ENCODE assay signal across 9 cellular contexts in the genomic region with DNA sequence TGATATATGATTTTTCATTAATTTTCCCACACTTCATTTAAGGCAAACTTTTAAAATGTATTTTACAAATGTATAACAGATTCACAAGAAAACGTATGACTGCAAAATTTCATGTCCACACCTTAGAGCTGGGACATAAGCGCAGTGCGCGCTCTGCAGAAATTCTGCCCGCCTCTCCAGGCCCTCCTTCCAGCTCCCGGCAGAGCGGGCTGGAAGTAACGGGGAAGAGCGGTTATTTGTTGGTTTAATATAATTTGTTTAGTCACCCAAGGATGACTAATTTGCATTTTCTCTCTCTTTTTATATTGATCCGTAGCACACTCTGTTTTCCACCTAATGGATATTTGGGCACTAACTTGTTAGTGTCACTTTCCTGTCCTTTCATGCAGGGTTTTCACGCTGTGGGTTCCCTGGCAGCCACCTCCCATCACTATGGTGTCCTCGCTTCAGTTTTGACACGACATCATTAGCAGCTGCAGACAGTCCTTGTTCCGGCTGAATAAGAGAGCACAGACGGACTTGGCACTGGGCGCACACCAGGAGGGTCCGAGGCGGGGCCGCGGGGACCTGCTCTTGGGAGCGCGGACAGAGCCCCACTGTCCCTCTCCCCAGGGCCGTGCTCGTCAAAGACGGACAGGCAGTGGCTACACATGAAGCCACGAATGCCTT.
A peak's percentile ranks its signal among the peaks of the same experiment; 100 is the strongest.
DNase-seq lines count a peak whose midpoint lies in the region; ATAC-seq and TF ChIP-seq lines count a peak whose summit lies in the region.
"Had no signal": no experiment of that assay in that cellular context is flagged by ENCODE, and none has a peak within 500 bp of the region (broad histone marks: within the 10 kb centered on the region; RNA-seq: fewer than 3 reads in every experiment).

No MANE protein-coding gene starts in this region.

- H3K9me3 Mint-ChIP-seq in endodermal cell = no peaks in the 10 kb centered on the region

- no peak overlapping the region for H3K27ac Mint-ChIP-seq in endodermal cell

- H3K27me3 Mint-ChIP-seq in endodermal cell (ENCODE audit: insufficient read depth) = peaks cover 10% of the 10 kb centered on the region

- no peaks in the 10 kb centered on the region for H3K36me3 ChIP-seq in endodermal cell (ENCODE audit: control insufficient read depth, insufficient read depth, low read length)

- H3K9ac ChIP-seq in endodermal cell (ENCODE audit: extremely low read depth, low read length, poor library complexity, severe bottlenecking) = no peak overlapping the region

- ATAC-seq in HG03108 (IDR thresholded peaks at IDR 0.05; ENCODE audit: unreplicated experiment) = no peak
- no peak for ATAC-seq in HG02884 (IDR thresholded peaks at IDR 0.05; ENCODE audit: unreplicated experiment)

- DNase-seq in NCI-H345 (lab: John Stamatoyannopoulos, UW) = peak; percentile 66
- peak; percentile 69 for DNase-seq in endodermal cell
- no peak for DNase-seq in lower leg skin (ENCODE audit: low spot score in 2 of 2)
- peak in 42 of 49 donors; percentile 6 to 73 (median 35) for DNase-seq in substantia nigra (lab: John Stamatoyannopoulos, UW)
- DNase-seq in activated T-cell treated with anti-CD3 and anti-CD28 coated beads, Interleukin-2, amount 50 U/mL, for 48 hours = no peak
- no peak for DNase-seq in activated naive CD4-positive, alpha-beta T cell (lab: John Stamatoyannopoulos, UW)
- DNase-seq: activated naive CD4-positive, alpha-beta T cell treated with anti-CD3 and anti-CD28 coated beads, Interleukin-2, amount 50 U/mL, for 16 hours had no signal

- no peaks in the 10 kb centered on the region for H3K9me3 ChIP-seq in endodermal cell (ENCODE audit: control insufficient read depth, low read length)

- H3K4me3 ChIP-seq in endodermal cell (ENCODE audit: low read length) (peak overlapping the region; percentile 71), lower leg skin (ENCODE audit: low read depth, poor library complexity, severe bottlenecking) (peak overlapping the region; percentile 6)

- peaks cover 13% of the 10 kb centered on the region for H3K4me1 Mint-ChIP-seq in endodermal cell

- H3K27ac ChIP-seq in endodermal cell (ENCODE audit: low read depth, low read length) (peak overlapping the region; percentile 74), substantia nigra (ENCODE audit: low read depth, low read length, poor library complexity, severe bottlenecking) (no peak overlapping the region)

- no peak for TF ChIP-seq POLR2A in lower leg skin (IDR thresholded peaks at IDR 0.05)

- H3K36me3 Mint-ChIP-seq in endodermal cell (ENCODE audit: low read depth) = no peaks in the 10 kb centered on the region

- H3K27me3 ChIP-seq in endodermal cell (ENCODE audit: control insufficient read depth, insufficient read depth, low read length, poor library complexity, severe bottlenecking) = peaks cover 19% of the 10 kb centered on the region

- H3K4me1 ChIP-seq in endodermal cell (ENCODE audit: control insufficient read depth, insufficient read depth, low read length) = no peaks in the 10 kb centered on the region

- no peak for TF ChIP-seq CTCF in endodermal cell (conservative IDR thresholded peaks at IDR 0.05)
- no peak for TF ChIP-seq CTCF in lower leg skin (IDR thresholded peaks at IDR 0.05)

- WGBS in endodermal cell (ENCODE audit: insufficient coverage in 1 of 2, insufficient read length in 1 of 2), 2 experiments = 26 to 28% methylated on average over 18 to 25 of the region's 26 CpGs
- 34 to 38% methylated on average over 26 of the region's 26 CpGs for WGBS in lower leg skin, 2 donors

- intact Hi-C loops in lower leg skin (cut with DNase I; ENCODE audit: low total_unique reads) = no loop called here

- peak overlapping the region; percentile 48 for H3K4me3 Mint-ChIP-seq in endodermal cell

Comparison
In these comparisons a context has a peak if more than half of its experiments do, and no peak if none do; other contexts are left out.
1. DNase-seq: peak in NCI-H345 (single experiment), endodermal cell (single experiment) and substantia nigra (42 of 49); none in lower leg skin (0 of 2), activated T-cell treated with anti-CD3 and anti-CD28 coated beads, Interleukin-2, amount 50 U/mL, for 48 hours (0 of 2) and activated naive CD4-positive, alpha-beta T cell (0 of 4).